ENCODE assay signal across 8 cellular contexts in genomic region chr19:24033308-24033961, GRCh38. TPM values are rescaled to one million over a fixed set of nuclear protein-coding genes. Genes with fewer than 3 reads are reported as not detected.
DNase-seq lines count a peak whose midpoint lies in the region; ATAC-seq, FAIRE-seq and TF ChIP-seq lines count a peak whose summit lies in the region.

No MANE protein-coding gene starts in this region.

- TF ChIP-seq CTCF in AG10803 (conservative IDR thresholded peaks at IDR 0.05; ENCODE audit: low read length) (peak; percentile 3; the same call in 1 of the 2 replicates), HepG2 (CRISPR knock-in tag; IDR thresholded peaks at IDR 0.05) (peak; percentile 56)

- peak; percentile 37 for TF ChIP-seq RAD21 in HepG2 (CRISPR knock-in tag; IDR thresholded peaks at IDR 0.05)

- DNase-seq in AG10803 (ENCODE audit: low read depth) (peak; percentile 90), NCI-H460 (ENCODE audit: extremely low read depth, low read depth) (peak; percentile 84), HepG2 (ENCODE audit: low spot score) (peak; percentile 90)
- peak; percentile 75 for DNase-seq in activated CD4-positive, alpha-beta T cell treated with anti-CD3 and anti-CD28 coated beads, Interleukin-2, amount 50 U/mL, for 1 hour
- peak; percentile 59 to 64 for DNase-seq in stimulated activated CD4-positive, alpha-beta T cell treated with anti-CD3 and anti-CD28 coated beads, Interleukin-2, amount 100 ng/mL, for 48 hours

- H3K27me3 ChIP-seq in HepG2 (ENCODE audit: control insufficient read depth in 1 of 2, insufficient read depth in 2 of 2, low read length in 2 of 2), result no peaks in the 10 kb centered on the region; a peak in 1 of 5 replicates

- H3K9ac ChIP-seq in HepG2 (ENCODE audit: insufficient read depth, low read depth, low read length), result peak overlapping the region; percentile 88

- CTCF ChIA-PET in HepG2 (lab: Yijun Ruan, JAX; ENCODE audit: low intra/inter-chr PET ratio, low total read pairs), result no interaction called here

- H3K27ac Mint-ChIP-seq in dendritic cell treated with granulocyte-macrophage colony-stimulating factor and Interleukin-4, amounts not matched to agents 40 ng/mL and 50 ng/mL, for 4 days, result peak overlapping the region; percentile 99

- H3K4me2 ChIP-seq in HepG2 (ENCODE audit: low read depth, low read length), result peak overlapping the region; percentile 83

- peak; percentile 71 for FAIRE-seq in HepG2 (lab: Jason Lieb, UNC)

- peak overlapping the region; percentile 89 for H3K4me3 ChIP-seq in AG10803 (ENCODE audit: low read length)
- peak overlapping the region; percentile 84 to 91 (median 85) for H3K4me3 ChIP-seq in HepG2 (replicated peaks in 1 of 3; ENCODE audit: insufficient read depth in 1 of 3, low read depth in 2 of 3, low read length in 3 of 3)

- 1% methylated on average over 17 of the region's 40 CpGs for WGBS in HepG2 (ENCODE audit: low lambda C conversion rate)

- H3K9me3 ChIP-seq in HepG2 (ENCODE audit: low read length), result no peaks in the 10 kb centered on the region

- H2AFZ ChIP-seq in HepG2 (ENCODE audit: low read length), result peak overlapping the region; percentile 63

- peaks cover 31% of the 10 kb centered on the region for H3K4me1 Mint-ChIP-seq in dendritic cell treated with granulocyte-macrophage colony-stimulating factor and Interleukin-4, amounts not matched to agents 40 ng/mL and 50 ng/mL, for 4 days (ENCODE audit: low read depth)

- peak; percentile 83 to 86 for TF ChIP-seq POLR2A in HepG2 (IDR thresholded peaks at IDR 0.05; ENCODE audit: insufficient read depth in 1 of 2, low read depth in 2 of 2, low read length in 2 of 2)

- POLR2A ChIA-PET in HepG2 (lab: Yijun Ruan, JAX), result interaction anchor here (0.6 to 2.1 kb wide), 12 partner anchors 9 to 638 kb away, joined by 3 to 10 read pairs (median 4); partner anchors contain the start of genes ZNF675 and ZNF91

- no peaks in the 10 kb centered on the region for H4K20me1 ChIP-seq in HepG2 (ENCODE audit: insufficient read depth, low read length)

- intact Hi-C loops in dendritic cell treated with granulocyte-macrophage colony-stimulating factor and Interleukin-4, amounts not matched to agents 40 ng/mL and 50 ng/mL, for 4 days (cut with micrococcal nuclease), result loop anchor here (1.0 to 10.0 kb wide), 4 partner anchors 54 to 781 kb away; partner anchors contain the start of genes ZNF254, ZNF675 and ZNF724
- intact Hi-C loops in HepG2 (cut with micrococcal nuclease; ENCODE audit: unreplicated experiment), result no loop called here

- in situ Hi-C loops in HepG2 (cut with HindIII; ENCODE audit: extremely low pct_ligation_motif_present, low pct_unique_long_range_greater_than_20kb), result loop anchor here (25.0 kb wide), 1 partner anchor 771 kb away; the partner anchor contains the start of gene ZNF724

- BruUV-seq in HepG2 (replicated peaks; lab: Mats Ljungman, UMichigan), result TSS peak; percentile 60

- H3K27me3 Mint-ChIP-seq in dendritic cell treated with granulocyte-macrophage colony-stimulating factor and Interleukin-4, amounts not matched to agents 40 ng/mL and 50 ng/mL, for 4 days, result no peaks in the 10 kb centered on the region

- TF ChIP-seq EP300 in HepG2 (IDR thresholded peaks at IDR 0.05; ENCODE audit: low read depth in 2 of 2, low read length in 2 of 2) (no peak), HepG2 (CRISPR knock-in tag; IDR thresholded peaks at IDR 0.05; ENCODE audit: borderline replicate concordance) (no peak)

- H3K36me3 Mint-ChIP-seq in dendritic cell treated with granulocyte-macrophage colony-stimulating factor and Interleukin-4, amounts not matched to agents 40 ng/mL and 50 ng/mL, for 4 days (ENCODE audit: low read depth), result peaks cover 35% of the 10 kb centered on the region

- peak overlapping the region; percentile 100 for H3K4me3 Mint-ChIP-seq in dendritic cell treated with granulocyte-macrophage colony-stimulating factor and Interleukin-4, amounts not matched to agents 40 ng/mL and 50 ng/mL, for 4 days

- peaks cover 30% of the 10 kb centered on the region for H3K79me2 ChIP-seq in HepG2 (ENCODE audit: insufficient read depth, low read length)

- H3K27ac ChIP-seq in HepG2 (ENCODE audit: extremely low read length, insufficient read depth, low read length), result peak overlapping the region; percentile 98

- H3K9me3 Mint-ChIP-seq in dendritic cell treated with granulocyte-macrophage colony-stimulating factor and Interleukin-4, amounts not matched to agents 40 ng/mL and 50 ng/mL, for 4 days, result no peaks in the 10 kb centered on the region

- H3K4me1 ChIP-seq in HepG2 (ENCODE audit: insufficient read depth, low read length), result peaks cover 47% of the 10 kb centered on the region

- ATAC-seq in GM19025 (IDR thresholded peaks at IDR 0.05; ENCODE audit: low read depth, unreplicated experiment) (peak; percentile 95), HG03280 (IDR thresholded peaks at IDR 0.05; ENCODE audit: unreplicated experiment) (peak; percentile 95), HepG2 (peak; percentile 97)

- peaks cover 0 to 7% of the 10 kb centered on the region in 2 experiments; a peak in 4 of 5 replicates for H3K36me3 ChIP-seq in HepG2 (replicated peaks in 1 of 2; ENCODE audit: control insufficient read depth in 1 of 2, insufficient read depth in 2 of 2, low read length in 2 of 2)

TF ChIP-seq in HepG2, 621 proteins besides CTCF, POLR2A, EP300 and RAD21 (continues in another document):
- TF ChIP-seq ADNP (CRISPR knock-in tag; IDR thresholded peaks at IDR 0.05) (no peak), GATAD2A (CRISPR knock-in tag; IDR thresholded peaks at IDR 0.05) (0 out of 2 replicates have a peak, but pooled peaks have one; percentile 9), SP4 (CRISPR knock-in tag; IDR thresholded peaks at IDR 0.05) (0 out of 2 replicates have a peak, but pooled peaks have one; percentile 28), MEIS2 (CRISPR knock-in tag; IDR thresholded peaks at IDR 0.05) (no peak), NCOA1 (CRISPR knock-in tag; IDR thresholded peaks at IDR 0.05) (no peak), ZNF691 (CRISPR knock-in tag; IDR thresholded peaks at IDR 0.05; ENCODE audit: borderline replicate concordance, low read depth) (peak; percentile 54; the same call in 1 of the 2 replicates), MAX (IDR thresholded peaks at IDR 0.05) (no peak; the same call in 1 of the 2 replicates), HOXA7 (CRISPR knock-in tag; IDR thresholded peaks at IDR 0.05) (no peak), ZMYM2 (CRISPR knock-in tag; IDR thresholded peaks at IDR 0.05) (no peak)
- TF ChIP-seq, protein P1, sequence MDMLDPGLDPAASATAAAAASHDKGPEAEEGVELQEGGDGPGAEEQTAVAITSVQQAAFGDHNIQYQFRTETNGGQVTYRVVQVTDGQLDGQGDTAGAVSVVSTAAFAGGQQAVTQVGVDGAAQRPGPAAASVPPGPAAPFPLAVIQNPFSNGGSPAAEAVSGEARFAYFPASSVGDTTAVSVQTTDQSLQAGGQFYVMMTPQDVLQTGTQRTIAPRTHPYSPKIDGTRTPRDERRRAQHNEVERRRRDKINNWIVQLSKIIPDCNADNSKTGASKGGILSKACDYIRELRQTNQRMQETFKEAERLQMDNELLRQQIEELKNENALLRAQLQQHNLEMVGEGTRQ (IDR thresholded peaks at IDR 0.05; ENCODE audit: low read depth, low read length), result no peak
- TF ChIP-seq, protein P1 (CRISPR knock-in tag; IDR thresholded peaks at IDR 0.05; ENCODE audit: borderline replicate concordance), result no peak

RNA-seq across cellular contexts. Expression of gene ZNF254, which starts 53.6 kb away (rescaled TPM):
- total RNA-seq in NCI-H460 (2014; rRNA removed; shearing (Covaris generic)), result 3.3 and 4.1 TPM in 2 replicates
- polyA plus RNA-seq in NCI-H460 (2014; cell fraction: nucleus; rRNA removed), result 2.5 and 3.1 TPM in 2 replicates
- total RNA-seq in HepG2 (2016; rRNA removed; fragmentation: Illumina TruSeq; extraction: Trizol), result 4.6 and 5.6 TPM in 2 replicates
- 2.2 and 2.3 TPM in 2 replicates for total RNA-seq in HepG2 (2016; cell fraction: cytosol; rRNA removed; fragmentation: Illumina TruSeq; extraction: Trizol; ENCODE audit: low read depth)
- 4.0 and 5.4 TPM in 2 replicates for total RNA-seq in HepG2 (2016; cell fraction: insoluble cytoplasmic fraction; rRNA removed; fragmentation: Illumina TruSeq; extraction: Trizol)
- 1.9 and 2.5 TPM in 2 replicates for total RNA-seq in HepG2 (2016; cell fraction: membrane; rRNA removed; fragmentation: Illumina TruSeq; extraction: Trizol)
- total RNA-seq in HepG2 (2016; cell fraction: nucleus; rRNA removed; fragmentation: Illumina TruSeq; extraction: Trizol), result 9.6 and 9.7 TPM in 2 replicates
- 2.6 TPM in 2 replicates for polyA plus RNA-seq in HepG2 (2011; rRNA removed)
- 0.68 and 1.6 TPM in 2 replicates for polyA plus RNA-seq in HepG2 (2011; cell fraction: cytosol; rRNA removed)
- polyA plus RNA-seq in HepG2 (2011; cell fraction: nucleus; rRNA removed), result 1.6 and 2.1 TPM in 2 replicates
- 3.7 and 4.1 TPM in 2 replicates for polyA plus RNA-seq in HepG2 (2012)
- polyA plus RNA-seq in HepG2 (2016; cell fraction: cytosol; fragmentation: Illumina TruSeq; extraction: Trizol; ENCODE audit: low read depth), result 0.17 and 0.38 TPM in 2 replicates
- polyA plus RNA-seq in HepG2 (2016; cell fraction: insoluble cytoplasmic fraction; fragmentation: Illumina TruSeq; extraction: Trizol; ENCODE audit: low read depth), result 6.1 and 6.6 TPM in 2 replicates
- 0.87 and 0.90 TPM in 2 replicates for polyA plus RNA-seq in HepG2 (2016; cell fraction: membrane; fragmentation: Illumina TruSeq; extraction: Trizol; ENCODE audit: low read depth)
- polyA plus RNA-seq in HepG2 (2016; cell fraction: nucleus; fragmentation: Illumina TruSeq; extraction: Trizol; ENCODE audit: insufficient read depth, low read depth), result 7.1 and 7.5 TPM in 2 replicates
- polyA minus RNA-seq in HepG2 (2011; rRNA and poly(A)+ RNA removed; ENCODE audit: low replicate concordance), result 1.0 and 11.6 TPM in 2 replicates
- 2.7 and 3.7 TPM in 2 replicates for polyA minus RNA-seq in HepG2 (2011; cell fraction: cytosol; rRNA and poly(A)+ RNA removed)
- 13.6 and 18.0 TPM in 2 replicates for polyA minus RNA-seq in HepG2 (2011; cell fraction: nucleus; rRNA and poly(A)+ RNA removed)

Comparison
In these comparisons a context has a peak if more than half of its experiments do, and no peak if none do; other contexts are left out.
1. Peak in every context shown above with its lines: DNase-seq, ATAC-seq, H3K4me3 ChIP-seq and H3K27ac ChIP-seq.